ENCODE assay signal across 10 cellular contexts in the genomic region with DNA sequence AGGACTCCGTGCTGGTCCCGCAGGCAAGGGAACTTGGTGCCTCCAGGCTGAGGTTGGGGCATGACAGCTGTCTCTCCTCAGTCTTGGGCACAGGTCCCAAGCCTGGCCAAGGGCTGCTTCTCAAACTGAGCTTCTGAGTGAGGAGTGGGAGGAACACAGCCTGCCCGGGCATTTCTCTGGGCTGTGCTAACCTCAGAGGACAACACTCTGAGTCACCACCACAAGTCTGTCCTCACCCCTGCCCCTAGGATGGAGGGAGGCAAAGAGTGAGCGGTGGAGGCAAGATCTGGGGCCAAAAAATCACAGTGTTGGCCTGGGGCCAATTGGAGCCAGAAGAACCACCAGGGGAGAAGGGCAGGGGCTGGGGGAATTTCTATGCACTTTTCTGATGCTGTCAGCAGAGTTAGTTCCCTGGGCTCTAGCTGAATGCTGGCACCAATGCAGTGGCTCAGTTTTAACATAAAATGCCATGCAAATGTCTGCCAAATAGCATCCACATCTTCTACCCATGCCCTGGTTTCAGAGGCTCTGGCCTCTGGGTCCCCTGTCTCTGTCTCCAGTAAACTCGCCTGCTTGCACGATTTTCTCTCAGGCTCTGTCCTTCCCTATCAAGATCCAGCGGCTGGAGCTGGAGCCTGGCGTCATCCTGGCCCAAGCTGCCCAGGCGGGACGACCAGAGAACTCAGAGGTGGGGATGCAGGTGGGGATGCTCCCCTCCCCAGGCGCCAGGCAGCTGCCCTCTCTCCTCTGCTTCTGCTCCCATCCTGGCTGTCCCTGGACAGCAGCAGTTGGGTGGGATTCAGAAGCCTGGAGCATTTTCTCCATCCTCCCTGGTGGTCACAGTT. TPM values are rescaled to one million over a fixed set of nuclear protein-coding genes. Genes with fewer than 3 reads are reported as not detected.
A peak's percentile ranks its signal among the peaks of the same experiment; 100 is the strongest.
DNase-seq lines count a peak whose midpoint lies in the region; ATAC-seq, FAIRE-seq and TF ChIP-seq lines count a peak whose summit lies in the region.
"Had no signal": no experiment of that assay in that cellular context is flagged by ENCODE, and none has a peak within 500 bp of the region (broad histone marks: within the 10 kb centered on the region; RNA-seq: fewer than 3 reads in every experiment).

No MANE protein-coding gene starts in this region.

- H3K36me3 ChIP-seq in astrocyte (ENCODE audit: insufficient read depth, low read length), result no peaks in the 10 kb centered on the region
- H3K36me3 ChIP-seq: neutrophil had no signal

- no peak overlapping the region for H3K4me3 ChIP-seq in HFF-Myc (replicated peaks; ENCODE audit: low read depth, low read length)
- H3K4me3 ChIP-seq in astrocyte (ENCODE audit: insufficient read depth, low read depth, low read length), result no peak overlapping the region

- H3K4me3 Mint-ChIP-seq in astrocyte (ENCODE audit: unreplicated experiment), result no peak overlapping the region

- H3K4me1 ChIP-seq in astrocyte (ENCODE audit: insufficient read depth, low read length), result peaks cover 15% of the 10 kb centered on the region

- H3K4me2 ChIP-seq in astrocyte (ENCODE audit: low read length), result peak overlapping the region; percentile 57

- no peaks in the 10 kb centered on the region for H4K20me1 ChIP-seq in astrocyte (ENCODE audit: insufficient read depth, low read length)

- no peak overlapping the region for H3K27ac ChIP-seq in astrocyte (ENCODE audit: low read depth, low read length)
- H3K27ac ChIP-seq: neutrophil had no signal

- H3K9me3 ChIP-seq in astrocyte (ENCODE audit: insufficient read depth, low read depth, low read length), result no peaks in the 10 kb centered on the region
- H3K9me3 ChIP-seq: neutrophil had no signal

- H3K27me3 ChIP-seq in astrocyte (ENCODE audit: insufficient read depth, low read length), result peaks cover 40% of the 10 kb centered on the region

- H3K9ac ChIP-seq in astrocyte (ENCODE audit: low read length), result no peak overlapping the region

- H3K9me3 Mint-ChIP-seq in astrocyte (ENCODE audit: unreplicated experiment), result no peaks in the 10 kb centered on the region

- ATAC-seq in GM21390 (IDR thresholded peaks at IDR 0.05; ENCODE audit: unreplicated experiment) (no peak), HG03097 (IDR thresholded peaks at IDR 0.05; ENCODE audit: low FRiP score, unreplicated experiment) (no peak)

- DNase-seq in A172 (ENCODE audit: low spot score) (peak; percentile 95), HFF-Myc (ENCODE audit: extremely low read depth, low read depth) (peak; percentile 42), astrocyte (ENCODE audit: low read depth) (peak; percentile 74), kidney glomerular epithelial cell (lab: John Stamatoyannopoulos, UW) (peak; percentile 77), NCI-H2227 treated with DMSO at 0.1 percent for 48 hours (lab: John Stamatoyannopoulos, UW) (no peak), Ammon's horn (ENCODE audit: low spot score) (no peak)
- DNase-seq: activated gamma-delta T cell treated with Interleukin-2 at 50 U/mL for 16 hours had no signal

- H3K4me1 Mint-ChIP-seq in astrocyte (ENCODE audit: low read depth, unreplicated experiment), result peaks cover 25% of the 10 kb centered on the region

- TF ChIP-seq CTCF in HFF-Myc (IDR thresholded peaks at IDR 0.05; ENCODE audit: low read depth, low read length, missing control alignments) (no peak), astrocyte (IDR thresholded peaks at IDR 0.05; ENCODE audit: insufficient read depth, low read depth, low read length) (no peak)

- H3K27me3 Mint-ChIP-seq in astrocyte (ENCODE audit: low read depth, unreplicated experiment), result peaks cover 38% of the 10 kb centered on the region

- no peak for FAIRE-seq in astrocyte (lab: Jason Lieb, UNC)

- no peak overlapping the region for H2AFZ ChIP-seq in astrocyte (ENCODE audit: low read depth, low read length)

- no peaks in the 10 kb centered on the region for H3K36me3 Mint-ChIP-seq in astrocyte (ENCODE audit: low read depth, unreplicated experiment)

- H3K27ac Mint-ChIP-seq in astrocyte (ENCODE audit: unreplicated experiment), result no peak overlapping the region

- H3K79me2 ChIP-seq in astrocyte (ENCODE audit: insufficient read depth, low read length), result no peaks in the 10 kb centered on the region

RNA-seq across cellular contexts. Expression of gene CDK18, which starts 11.0 kb away (rescaled TPM):
- 31.5 and 34.9 TPM in 2 replicates for total RNA-seq in A172 (2014; rRNA removed; shearing (Covaris generic))
- total RNA-seq in astrocyte, result 15.7 and 17.8 TPM in 2 replicates

RNA-seq across cellular contexts. Expression of gene BLACAT1, which starts 37.6 kb away (rescaled TPM):
- total RNA-seq in A172 (2014; rRNA removed; shearing (Covaris generic)), result 0.28 and 1.4 TPM in 2 replicates
- total RNA-seq in astrocyte, result 2.2 and 2.3 TPM in 2 replicates

Comparison
In these comparisons a context has a peak if more than half of its experiments do, and no peak if none do; other contexts are left out.
1. DNase-seq: peak in A172 (single experiment), HFF-Myc (single experiment), astrocyte (single experiment) and kidney glomerular epithelial cell (single experiment); none in NCI-H2227 treated with DMSO at 0.1 percent for 48 hours (single experiment) and Ammon's horn (single experiment).